Comparison of ENCODE assay signal across 1 cellular context in the genomic region with DNA sequence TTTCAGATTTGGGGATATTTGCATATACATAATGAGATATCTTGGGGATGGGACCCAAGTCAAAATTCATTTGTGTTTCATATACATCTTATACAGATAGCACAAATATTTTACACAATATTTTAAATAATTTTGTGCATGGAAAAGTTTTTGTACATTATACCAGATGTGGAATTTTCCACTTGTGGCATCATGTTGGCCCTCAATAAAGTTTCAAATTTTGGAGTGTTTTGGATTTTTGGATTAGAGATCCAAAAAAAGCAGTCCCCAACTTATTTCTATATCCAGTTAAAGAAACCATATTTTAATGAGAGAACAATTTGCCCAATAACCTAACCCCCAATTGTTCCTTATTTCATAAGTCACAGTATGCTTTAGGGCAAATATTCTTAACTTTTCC.
TF ChIP-seq lines count a peak whose summit lies in the region.

No MANE protein-coding gene starts in this region.

TF ChIP-seq in K562, 482 proteins besides CTCF, POLR2A, EP300 and RAD21 (continued from another document):
- TF ChIP-seq BHLHE40 (IDR thresholded peaks at IDR 0.05; ENCODE audit: low read length) (no peak), MAFG (tag; conservative IDR thresholded peaks at IDR 0.05) (no peak)
- TF ChIP-seq, protein P1, sequence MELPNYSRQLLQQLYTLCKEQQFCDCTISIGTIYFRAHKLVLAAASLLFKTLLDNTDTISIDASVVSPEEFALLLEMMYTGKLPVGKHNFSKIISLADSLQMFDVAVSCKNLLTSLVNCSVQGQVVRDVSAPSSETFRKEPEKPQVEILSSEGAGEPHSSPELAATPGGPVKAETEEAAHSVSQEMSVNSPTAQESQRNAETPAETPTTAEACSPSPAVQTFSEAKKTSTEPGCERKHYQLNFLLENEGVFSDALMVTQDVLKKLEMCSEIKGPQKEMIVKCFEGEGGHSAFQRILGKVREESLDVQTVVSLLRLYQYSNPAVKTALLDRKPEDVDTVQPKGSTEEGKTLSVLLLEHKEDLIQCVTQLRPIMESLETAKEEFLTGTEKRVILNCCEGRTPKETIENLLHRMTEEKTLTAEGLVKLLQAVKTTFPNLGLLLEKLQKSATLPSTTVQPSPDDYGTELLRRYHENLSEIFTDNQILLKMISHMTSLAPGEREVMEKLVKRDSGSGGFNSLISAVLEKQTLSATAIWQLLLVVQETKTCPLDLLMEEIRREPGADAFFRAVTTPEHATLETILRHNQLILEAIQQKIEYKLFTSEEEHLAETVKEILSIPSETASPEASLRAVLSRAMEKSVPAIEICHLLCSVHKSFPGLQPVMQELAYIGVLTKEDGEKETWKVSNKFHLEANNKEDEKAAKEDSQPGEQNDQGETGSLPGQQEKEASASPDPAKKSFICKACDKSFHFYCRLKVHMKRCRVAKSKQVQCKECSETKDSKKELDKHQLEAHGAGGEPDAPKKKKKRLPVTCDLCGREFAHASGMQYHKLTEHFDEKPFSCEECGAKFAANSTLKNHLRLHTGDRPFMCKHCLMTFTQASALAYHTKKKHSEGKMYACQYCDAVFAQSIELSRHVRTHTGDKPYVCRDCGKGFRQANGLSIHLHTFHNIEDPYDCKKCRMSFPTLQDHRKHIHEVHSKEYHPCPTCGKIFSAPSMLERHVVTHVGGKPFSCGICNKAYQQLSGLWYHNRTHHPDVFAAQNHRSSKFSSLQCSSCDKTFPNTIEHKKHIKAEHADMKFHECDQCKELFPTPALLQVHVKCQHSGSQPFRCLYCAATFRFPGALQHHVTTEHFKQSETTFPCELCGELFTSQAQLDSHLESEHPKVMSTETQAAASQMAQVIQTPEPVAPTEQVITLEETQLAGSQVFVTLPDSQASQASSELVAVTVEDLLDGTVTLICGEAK (IDR thresholded peaks at IDR 0.05) = peak; percentile 74
- TF ChIP-seq, protein P1 (CRISPR knock-in tag; IDR thresholded peaks at IDR 0.05) = peak; percentile 54; the same call in 1 of the 2 replicates
- TF ChIP-seq, protein P2, sequence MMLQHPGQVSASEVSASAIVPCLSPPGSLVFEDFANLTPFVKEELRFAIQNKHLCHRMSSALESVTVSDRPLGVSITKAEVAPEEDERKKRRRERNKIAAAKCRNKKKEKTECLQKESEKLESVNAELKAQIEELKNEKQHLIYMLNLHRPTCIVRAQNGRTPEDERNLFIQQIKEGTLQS (IDR thresholded peaks at IDR 0.05) = no peak
- TF ChIP-seq, protein P2 (CRISPR knock-in tag; conservative IDR thresholded peaks at IDR 0.05) = no peak
